In the genomic region with DNA sequence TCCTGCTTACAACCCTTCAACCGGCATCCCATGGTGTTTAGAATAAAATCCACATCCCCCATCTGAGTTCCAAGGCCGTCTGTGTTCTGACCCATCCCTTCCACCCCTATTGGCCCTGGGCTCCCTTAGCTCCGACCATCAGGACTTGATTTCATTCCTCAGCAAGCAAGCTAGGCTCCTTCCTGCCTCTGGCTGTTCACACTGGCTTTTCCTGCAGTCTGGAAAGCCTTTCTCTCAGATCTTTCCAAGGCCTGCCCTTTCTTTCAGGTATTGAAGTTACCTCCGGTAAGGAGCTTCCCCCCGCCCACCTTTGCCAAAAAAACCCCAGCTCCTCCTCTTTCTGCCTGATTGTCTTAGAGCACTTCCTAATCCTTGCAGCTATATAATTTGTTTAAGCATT, we compare ENCODE assay signal across 20 cellular contexts.
"Had no signal": no experiment of that assay in that cellular context is flagged by ENCODE, and none has a peak within 500 bp of the region (broad histone marks: within the 10 kb centered on the region; RNA-seq: fewer than 3 reads in every experiment).

No MANE protein-coding gene starts in this region.

- H3K9me3 Mint-ChIP-seq: activated naive CD4-positive, alpha-beta T cell treated with anti-CD3 and anti-CD28 coated beads for 36 hours; activated T-helper 17 cell treated with anti-CD3 and anti-CD28 coated beads, Interleukin-2, amount 50 U/mL, for 72 hours; dendritic cell treated with granulocyte-macrophage colony-stimulating factor and Interleukin-4, amounts not matched to agents 40 ng/mL and 50 ng/mL, for 4 days; natural killer cell had no signal

- H3K27me3 Mint-ChIP-seq: activated T-helper 17 cell treated with anti-CD3 and anti-CD28 coated beads, Interleukin-2, amount 50 U/mL, for 72 hours; dendritic cell treated with granulocyte-macrophage colony-stimulating factor and Interleukin-4, amounts not matched to agents 40 ng/mL and 50 ng/mL, for 4 days had no signal

- H3K4me3 Mint-ChIP-seq: activated naive CD4-positive, alpha-beta T cell treated with anti-CD3 and anti-CD28 coated beads for 36 hours; activated T-helper 17 cell treated with anti-CD3 and anti-CD28 coated beads, Interleukin-2, amount 50 U/mL, for 72 hours; dendritic cell treated with granulocyte-macrophage colony-stimulating factor and Interleukin-4, amounts not matched to agents 40 ng/mL and 50 ng/mL, for 4 days; natural killer cell had no signal

- ATAC-seq: activated CD4-positive, CD25-positive, alpha-beta regulatory T cell treated with anti-CD3 and anti-CD28 coated beads, Interleukin-2, amount 50 U/mL, for 24 hours; activated T-helper 17 cell treated with anti-CD3 and anti-CD28 coated beads, Interleukin-2, amount 50 U/mL, for 72 hours; left lung; natural killer cell had no signal

- H3K4me1 Mint-ChIP-seq: activated T-helper 17 cell treated with anti-CD3 and anti-CD28 coated beads, Interleukin-2, amount 50 U/mL, for 72 hours had no signal

- H3K27ac ChIP-seq: epithelial cell of prostate, left lung, tibial nerve had no signal

- H3K4me1 ChIP-seq: left lung, tibial nerve had no signal

- H3K27me3 ChIP-seq: left lung, tibial nerve had no signal

- FAIRE-seq: astrocyte, bronchial epithelial cell, kidney had no signal

- H3K27ac Mint-ChIP-seq: activated naive CD4-positive, alpha-beta T cell treated with anti-CD3 and anti-CD28 coated beads for 36 hours; dendritic cell treated with granulocyte-macrophage colony-stimulating factor and Interleukin-4, amounts not matched to agents 40 ng/mL and 50 ng/mL, for 4 days had no signal

- DNase-seq: activated CD4-positive, alpha-beta T cell treated with anti-CD3 and anti-CD28 coated beads, Interleukin-2, amount 50 U/mL, for 1 hour; activated CD8-positive, alpha-beta memory T cell treated with anti-CD3 and anti-CD28 coated beads for 24 hours; activated naive CD4-positive, alpha-beta T cell treated with anti-CD3 and anti-CD28 coated beads for 36 hours; effector memory CD4-positive, alpha-beta T cell; foreskin melanocyte; kidney; left lung; natural killer cell; nucleus accumbens; stimulated activated CD4-positive, alpha-beta T cell treated with anti-CD3 and anti-CD28 coated beads, Interleukin-2, amount 100 ng/mL, for 48 hours; stimulated activated naive CD4-positive, alpha-beta T cell treated with Interleukin-2 at 50 U/mL for 16 hours; substantia nigra; T-helper 9 cell had no signal

- H3K4me3 ChIP-seq: left lung, tibial nerve had no signal

- H3K9me3 ChIP-seq: left lung, tibial nerve had no signal

- H3K36me3 Mint-ChIP-seq: natural killer cell had no signal
